In genomic region chr2:73107211-73107926, GRCh38 we compare ENCODE assay signal across 10 cellular contexts. TPM values are rescaled to one million over a fixed set of nuclear protein-coding genes. Genes with fewer than 3 reads are reported as not detected.
DNase-seq lines count a peak whose midpoint lies in the region; ATAC-seq and TF ChIP-seq lines count a peak whose summit lies in the region.
"Had no signal": no experiment of that assay in that cellular context is flagged by ENCODE, and none has a peak within 500 bp of the region (broad histone marks: within the 10 kb centered on the region; RNA-seq: fewer than 3 reads in every experiment).

No MANE protein-coding gene starts in this region.

- no peak overlapping the region for H3K4me3 Mint-ChIP-seq in activated naive CD4-positive, alpha-beta T cell treated with anti-CD3 and anti-CD28 coated beads, Interleukin-2, amount 10 ng/mL, durations not matched to agents 7 days and 5 days
- no peak overlapping the region for H3K4me3 Mint-ChIP-seq in activated CD4-positive, alpha-beta T cell treated with anti-CD3 and anti-CD28 coated beads, Interleukin-2, amount 10 ng/mL, durations not matched to agents 24 days and 14 days

- peak overlapping the region in 1 of 4 donors; percentile 1 for H3K27ac ChIP-seq in body of pancreas
- H3K27ac ChIP-seq in layer of hippocampus (ENCODE audit: low read depth, low read length): peak overlapping the region; percentile 32
- H3K27ac ChIP-seq in vagina: peak overlapping the region; percentile 43
- H3K27ac ChIP-seq: SK-N-MC had no signal

- intact Hi-C loops in body of pancreas (cut with DNase I) (no loop called here), vagina (cut with DNase I) (no loop called here)
- intact Hi-C loops in activated CD4-positive, alpha-beta T cell treated with anti-CD3 and anti-CD28 coated beads, Interleukin-2, amount 10 ng/mL, durations not matched to agents 24 days and 14 days (cut with micrococcal nuclease): no loop called here

- DNase-seq in activated naive CD4-positive, alpha-beta T cell treated with anti-CD3 and anti-CD28 coated beads, Interleukin-2, amount 10 ng/mL, durations not matched to agents 7 days and 5 days: peak; percentile 34
- no peak for DNase-seq in activated naive CD4-positive, alpha-beta T cell treated with anti-CD3 and anti-CD28 coated beads, Interleukin-2, amount 50 U/mL, for 16 hours
- DNase-seq in body of pancreas (peak in 3 of 4 donors; percentile 46 to 48 (median 47)), vagina (ENCODE audit: extremely low spot score in 2 of 2) (peak in 1 of 2 donors; percentile 34), OCI-M1 (lab: John Stamatoyannopoulos, UW) (no peak)
- no peak for DNase-seq in activated CD4-positive, alpha-beta T cell treated with anti-CD3 and anti-CD28 coated beads, Interleukin-2, amount 10 ng/mL, durations not matched to agents 24 days and 14 days
- DNase-seq: stimulated activated naive CD4-positive, alpha-beta T cell treated with Interleukin-2 at 50 U/mL for 16 hours had no signal

- ATAC-seq in body of pancreas (no peak), GM18858 (IDR thresholded peaks at IDR 0.05; ENCODE audit: unreplicated experiment) (no peak)

- H3K27ac Mint-ChIP-seq in activated naive CD4-positive, alpha-beta T cell treated with anti-CD3 and anti-CD28 coated beads, Interleukin-2, amount 10 ng/mL, durations not matched to agents 7 days and 5 days: no peak overlapping the region
- no peak overlapping the region for H3K27ac Mint-ChIP-seq in activated CD4-positive, alpha-beta T cell treated with anti-CD3 and anti-CD28 coated beads, Interleukin-2, amount 10 ng/mL, durations not matched to agents 24 days and 14 days

- TF ChIP-seq CTCF in body of pancreas (IDR thresholded peaks at IDR 0.05) (no peak), vagina (IDR thresholded peaks at IDR 0.05) (no peak)

- H3K4me3 ChIP-seq in body of pancreas (no peak overlapping the region), vagina (no peak overlapping the region)
- H3K4me3 ChIP-seq: SK-N-MC had no signal

- no peaks in the 10 kb centered on the region for H3K36me3 Mint-ChIP-seq in activated naive CD4-positive, alpha-beta T cell treated with anti-CD3 and anti-CD28 coated beads, Interleukin-2, amount 10 ng/mL, durations not matched to agents 7 days and 5 days
- no peaks in the 10 kb centered on the region for H3K36me3 Mint-ChIP-seq in activated CD4-positive, alpha-beta T cell treated with anti-CD3 and anti-CD28 coated beads, Interleukin-2, amount 10 ng/mL, durations not matched to agents 24 days and 14 days (ENCODE audit: low read depth)

- no peak for TF ChIP-seq POLR2A in body of pancreas (IDR thresholded peaks at IDR 0.05)
- no peak for TF ChIP-seq POLR2A in vagina (IDR thresholded peaks at IDR 0.05)

- H3K4me1 ChIP-seq in body of pancreas: peaks cover 46% of the 10 kb centered on the region
- H3K4me1 ChIP-seq in vagina: peaks cover 83% of the 10 kb centered on the region

- H3K27me3 ChIP-seq in body of pancreas (no peaks in the 10 kb centered on the region), layer of hippocampus (ENCODE audit: control insufficient read depth, insufficient read depth, low read length) (no peaks in the 10 kb centered on the region), vagina (no peaks in the 10 kb centered on the region)

- H3K36me3 ChIP-seq in body of pancreas (replicated peaks in 1 of 2; ENCODE audit: insufficient read depth in 1 of 2, low read depth in 2 of 2): no peaks in the 10 kb centered on the region
- H3K36me3 ChIP-seq in vagina: no peaks in the 10 kb centered on the region

- WGBS in body of pancreas, 2 donors: 31 to 34% methylated on average over 10 to 12 of the region's 12 CpGs

- CTCF ChIA-PET in activated naive CD4-positive, alpha-beta T cell treated with anti-CD3 and anti-CD28 coated beads, Interleukin-2, amount 10 ng/mL, durations not matched to agents 7 days and 5 days (lab: Charles Lee): interaction anchor here (1.0 to 1.4 kb wide), 3 partner anchors 11 to 22 kb away, joined by 3 read pairs; no protein-coding TSS in a partner anchor

- H3K9me3 ChIP-seq in body of pancreas (no peaks in the 10 kb centered on the region), vagina (no peaks in the 10 kb centered on the region)

- peaks cover 24% of the 10 kb centered on the region for H3K27me3 Mint-ChIP-seq in activated naive CD4-positive, alpha-beta T cell treated with anti-CD3 and anti-CD28 coated beads, Interleukin-2, amount 10 ng/mL, durations not matched to agents 7 days and 5 days
- no peaks in the 10 kb centered on the region for H3K27me3 Mint-ChIP-seq in activated CD4-positive, alpha-beta T cell treated with anti-CD3 and anti-CD28 coated beads, Interleukin-2, amount 10 ng/mL, durations not matched to agents 24 days and 14 days

- H3K4me1 Mint-ChIP-seq in activated naive CD4-positive, alpha-beta T cell treated with anti-CD3 and anti-CD28 coated beads, Interleukin-2, amount 10 ng/mL, durations not matched to agents 7 days and 5 days: peaks cover 33% of the 10 kb centered on the region
- peaks cover 40% of the 10 kb centered on the region for H3K4me1 Mint-ChIP-seq in activated CD4-positive, alpha-beta T cell treated with anti-CD3 and anti-CD28 coated beads, Interleukin-2, amount 10 ng/mL, durations not matched to agents 24 days and 14 days

- H3K9me3 Mint-ChIP-seq in activated naive CD4-positive, alpha-beta T cell treated with anti-CD3 and anti-CD28 coated beads, Interleukin-2, amount 10 ng/mL, durations not matched to agents 7 days and 5 days: no peaks in the 10 kb centered on the region
- H3K9me3 Mint-ChIP-seq in activated CD4-positive, alpha-beta T cell treated with anti-CD3 and anti-CD28 coated beads, Interleukin-2, amount 10 ng/mL, durations not matched to agents 24 days and 14 days: no peaks in the 10 kb centered on the region

RNA-seq across cellular contexts. Expression of gene RAB11FIP5, which starts 5.4 kb away (rescaled TPM):
- total RNA-seq in body of pancreas: 10 to 100 TPM; 19.2 to 39.6 TPM
- 33.1 TPM for total RNA-seq in vagina
- total RNA-seq in activated CD4-positive, alpha-beta T cell treated with anti-CD3 and anti-CD28 coated beads, Interleukin-2, amount 10 ng/mL, durations not matched to agents 24 days and 14 days: 13.4 and 13.8 TPM in 2 replicates

RNA-seq across cellular contexts. Expression of gene SFXN5, which starts 35.9 kb away (rescaled TPM):
- 1 to 10 TPM; 4.3 to 5.4 TPM for total RNA-seq in body of pancreas
- 9.8 TPM for total RNA-seq in vagina
- 11.6 and 14.1 TPM in 2 replicates for total RNA-seq in activated CD4-positive, alpha-beta T cell treated with anti-CD3 and anti-CD28 coated beads, Interleukin-2, amount 10 ng/mL, durations not matched to agents 24 days and 14 days

Comparison
In these comparisons a context has a peak if more than half of its experiments do, and no peak if none do; other contexts are left out.
1. DNase-seq: peak in activated naive CD4-positive, alpha-beta T cell treated with anti-CD3 and anti-CD28 coated beads, Interleukin-2, amount 10 ng/mL, durations not matched to agents 7 days and 5 days (single experiment) and body of pancreas (3 of 4); none in activated naive CD4-positive, alpha-beta T cell treated with anti-CD3 and anti-CD28 coated beads, Interleukin-2, amount 50 U/mL, for 16 hours (single experiment), OCI-M1 (single experiment) and activated CD4-positive, alpha-beta T cell treated with anti-CD3 and anti-CD28 coated beads, Interleukin-2, amount 10 ng/mL, durations not matched to agents 24 days and 14 days (single experiment).